10 cellular contexts compared by ENCODE assay signal in genomic region chr3:13046569-13047279, GRCh38. TPM values are rescaled to one million over a fixed set of nuclear protein-coding genes. Genes with fewer than 3 reads are reported as not detected.
A peak's percentile ranks its signal among the peaks of the same experiment; 100 is the strongest.
DNase-seq lines count a peak whose midpoint lies in the region; ATAC-seq and TF ChIP-seq lines count a peak whose summit lies in the region.
"Had no signal": no experiment of that assay in that cellular context is flagged by ENCODE, and none has a peak within 500 bp of the region (broad histone marks: within the 10 kb centered on the region; RNA-seq: fewer than 3 reads in every experiment).

No MANE protein-coding gene starts in this region.

- TF ChIP-seq CTCF in lower lobe of right lung (IDR thresholded peaks at IDR 0.05): no peak
- TF ChIP-seq CTCF in RWPE1 (conservative IDR thresholded peaks at IDR 0.05; ENCODE audit: low read depth): no peak

- no peaks in the 10 kb centered on the region for H3K36me3 ChIP-seq in lower lobe of right lung

- POLR2A ChIA-PET in RWPE1 (lab: Yijun Ruan, JAX; ENCODE audit: low non-redundant PET): no interaction called here

- H3K9me3 ChIP-seq in lower lobe of right lung: no peaks in the 10 kb centered on the region

- CTCF ChIA-PET in RWPE1 (lab: Yijun Ruan, JAX): interaction anchor here (0.6 to 0.7 kb wide), 3 partner anchors 93 to 1724 kb away, joined by 3 read pairs; no protein-coding TSS in a partner anchor

- intact Hi-C loops in lower lobe of right lung (cut with DNase I): no loop called here

- no peak overlapping the region for H3K4me3 ChIP-seq in lower lobe of right lung

- H3K27ac ChIP-seq in lower lobe of right lung (no peak overlapping the region), RWPE1 (no peak overlapping the region)
- H3K27ac ChIP-seq: foreskin keratinocyte had no signal

- H3K27me3 ChIP-seq in lower lobe of right lung (ENCODE audit: low read depth): no peaks in the 10 kb centered on the region

- peak; percentile 23 for DNase-seq in lower lobe of right lung
- DNase-seq in RWPE1 (ENCODE audit: low spot score): no peak
- no peak for DNase-seq in DMS79 treated with DMSO at 0.1 percent for 48 hours (lab: John Stamatoyannopoulos, UW)
- no peak for DNase-seq in Kasumi-1 (lab: John Stamatoyannopoulos, UW)
- no peak for DNase-seq in SIG-M5 treated with dmso at 0.1 percent for 504 hours (lab: John Stamatoyannopoulos, UW; ENCODE audit: unreplicated experiment)
- DNase-seq: foreskin keratinocyte, NCI-H774 had no signal

- no peaks in the 10 kb centered on the region for H3K4me1 ChIP-seq in lower lobe of right lung
- H3K4me1 ChIP-seq: foreskin keratinocyte had no signal

- ATAC-seq in GM18858 (IDR thresholded peaks at IDR 0.05; ENCODE audit: unreplicated experiment): peak; percentile 12
- peak; percentile 24 for ATAC-seq in GM21576 (IDR thresholded peaks at IDR 0.05; ENCODE audit: unreplicated experiment)
- ATAC-seq in HG03439 (IDR thresholded peaks at IDR 0.05; ENCODE audit: unreplicated experiment): peak; percentile 23
- ATAC-seq in lower lobe of right lung: no peak
- ATAC-seq: foreskin keratinocyte had no signal

RNA-seq across cellular contexts. Expression of gene IQSEC1, which starts 26.5 kb away (rescaled TPM):
- 82.3 TPM for total RNA-seq in lower lobe of right lung

Comparison
In these comparisons a context has a peak if more than half of its experiments do, and no peak if none do; other contexts are left out.
1. ATAC-seq: peak in GM18858 (single experiment), GM21576 (single experiment) and HG03439 (single experiment); none in lower lobe of right lung (0 of 2).